Comparison of ENCODE assay signal across 15 cellular contexts in genomic region chr10:29012926-29013554, GRCh38.
DNase-seq lines count a peak whose midpoint lies in the region; TF ChIP-seq lines count a peak whose summit lies in the region.
"Had no signal": no experiment of that assay in that cellular context is flagged by ENCODE, and none has a peak within 500 bp of the region (broad histone marks: within the 10 kb centered on the region; RNA-seq: fewer than 3 reads in every experiment).

No MANE protein-coding gene starts in this region.

- no peak for TF ChIP-seq CTCF in fibroblast of villous mesenchyme (IDR thresholded peaks at IDR 0.05; ENCODE audit: insufficient read depth, low read depth, low read length)

- peak; percentile 11 for DNase-seq in AG08396 (ENCODE audit: low spot score)
- DNase-seq in M059J (ENCODE audit: low read depth): peak; percentile 44
- DNase-seq in astrocyte of the hippocampus (ENCODE audit: low read depth, low spot score): peak; percentile 54
- peak; percentile 31 for DNase-seq in fibroblast of villous mesenchyme (ENCODE audit: low read depth)
- DNase-seq in GF-D8 (lab: John Stamatoyannopoulos, UW): no peak
- DNase-seq in DMS114 treated with DMSO at 0.1 percent for 48 hours (lab: John Stamatoyannopoulos, UW; ENCODE audit: unreplicated experiment): no peak
- no peak for DNase-seq in activated naive CD4-positive, alpha-beta T cell treated with anti-CD3 and anti-CD28 coated beads, Interleukin-2, amount 50 U/mL, for 16 hours
- DNase-seq in mucosa of gallbladder (ENCODE audit: low spot score): no peak
- DNase-seq: 8988T; BE2C; CD4-positive, alpha-beta memory T cell; DMS153; DMS79 treated with DMSO at 0.1 percent for 48 hours; GDM1; H7 had no signal

- no peak overlapping the region for H3K4me3 ChIP-seq in fibroblast of villous mesenchyme (ENCODE audit: low read depth, low read length)

Comparison
In these comparisons a context has a peak if more than half of its experiments do, and no peak if none do; other contexts are left out.
1. DNase-seq: peak in AG08396 (single experiment), M059J (single experiment), astrocyte of the hippocampus (single experiment) and fibroblast of villous mesenchyme (single experiment); none in GF-D8 (single experiment), DMS114 treated with DMSO at 0.1 percent for 48 hours (single experiment), activated naive CD4-positive, alpha-beta T cell treated with anti-CD3 and anti-CD28 coated beads, Interleukin-2, amount 50 U/mL, for 16 hours (single experiment) and mucosa of gallbladder (single experiment).